Comparison of ENCODE assay signal across 1 cellular context in the genomic region with DNA sequence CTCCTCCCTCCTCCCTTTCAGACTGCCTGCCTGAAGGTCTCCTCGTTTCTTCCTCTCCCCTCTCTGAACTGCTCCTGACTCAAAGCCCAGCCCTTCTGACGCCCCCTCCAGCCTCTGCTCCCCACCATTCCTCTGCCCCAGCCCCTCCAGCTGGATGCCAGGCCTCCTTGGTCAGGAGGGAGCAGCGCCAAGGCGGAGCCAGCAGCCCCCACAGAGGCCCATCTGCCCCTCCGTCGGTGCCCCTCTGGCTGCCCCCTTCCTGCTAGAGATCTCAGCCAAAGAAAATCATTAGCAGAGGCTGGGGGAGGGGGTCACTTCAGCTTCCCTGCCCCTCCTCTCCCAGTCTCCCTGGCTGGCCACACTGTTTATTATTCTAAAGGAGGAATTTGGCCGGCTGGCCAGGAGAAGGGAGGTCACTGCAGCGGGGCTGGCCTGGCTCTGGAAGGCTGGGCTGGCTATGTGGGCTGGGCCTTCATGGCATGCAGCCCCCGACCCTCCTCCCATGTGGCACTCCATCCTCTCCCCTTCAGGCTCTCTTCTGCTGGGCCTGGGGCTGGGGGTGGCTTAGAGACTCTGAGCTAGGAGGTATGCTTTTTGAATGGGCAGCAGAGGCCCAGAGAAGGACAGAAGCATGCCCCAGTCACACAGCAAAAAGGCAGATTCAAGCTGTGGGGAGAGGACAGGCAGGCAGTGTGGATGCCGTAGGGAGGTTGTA.
TF ChIP-seq lines count a peak whose summit lies in the region.

No MANE protein-coding gene starts in this region.

TF ChIP-seq in HepG2, 621 proteins besides CTCF, POLR2A, EP300 and RAD21 (continued from another document and continues in another):
- TF ChIP-seq, protein P1, sequence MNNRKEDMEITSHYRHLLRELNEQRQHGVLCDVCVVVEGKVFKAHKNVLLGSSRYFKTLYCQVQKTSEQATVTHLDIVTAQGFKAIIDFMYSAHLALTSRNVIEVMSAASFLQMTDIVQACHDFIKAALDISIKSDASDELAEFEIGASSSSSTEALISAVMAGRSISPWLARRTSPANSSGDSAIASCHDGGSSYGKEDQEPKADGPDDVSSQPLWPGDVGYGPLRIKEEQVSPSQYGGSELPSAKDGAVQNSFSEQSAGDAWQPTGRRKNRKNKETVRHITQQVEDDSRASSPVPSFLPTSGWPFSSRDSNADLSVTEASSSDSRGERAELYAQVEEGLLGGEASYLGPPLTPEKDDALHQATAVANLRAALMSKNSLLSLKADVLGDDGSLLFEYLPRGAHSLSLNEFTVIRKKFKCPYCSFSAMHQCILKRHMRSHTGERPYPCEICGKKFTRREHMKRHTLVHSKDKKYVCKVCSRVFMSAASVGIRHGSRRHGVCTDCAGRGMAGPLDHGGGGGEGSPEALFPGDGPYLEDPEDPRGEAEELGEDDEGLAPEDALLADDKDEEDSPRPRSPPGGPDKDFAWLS (CRISPR knock-in tag; IDR thresholded peaks at IDR 0.05; ENCODE audit: borderline replicate concordance): no peak
- TF ChIP-seq ZFP36L2 (CRISPR knock-in tag; IDR thresholded peaks at IDR 0.05): no peak
- TF ChIP-seq SRSF1 (optimal IDR thresholded peaks at IDR 0.05; ENCODE audit: low read depth, low read length): peak; percentile 48
- TF ChIP-seq MLLT10 (CRISPR knock-in tag; IDR thresholded peaks at IDR 0.05): no peak
- TF ChIP-seq, protein P2, sequence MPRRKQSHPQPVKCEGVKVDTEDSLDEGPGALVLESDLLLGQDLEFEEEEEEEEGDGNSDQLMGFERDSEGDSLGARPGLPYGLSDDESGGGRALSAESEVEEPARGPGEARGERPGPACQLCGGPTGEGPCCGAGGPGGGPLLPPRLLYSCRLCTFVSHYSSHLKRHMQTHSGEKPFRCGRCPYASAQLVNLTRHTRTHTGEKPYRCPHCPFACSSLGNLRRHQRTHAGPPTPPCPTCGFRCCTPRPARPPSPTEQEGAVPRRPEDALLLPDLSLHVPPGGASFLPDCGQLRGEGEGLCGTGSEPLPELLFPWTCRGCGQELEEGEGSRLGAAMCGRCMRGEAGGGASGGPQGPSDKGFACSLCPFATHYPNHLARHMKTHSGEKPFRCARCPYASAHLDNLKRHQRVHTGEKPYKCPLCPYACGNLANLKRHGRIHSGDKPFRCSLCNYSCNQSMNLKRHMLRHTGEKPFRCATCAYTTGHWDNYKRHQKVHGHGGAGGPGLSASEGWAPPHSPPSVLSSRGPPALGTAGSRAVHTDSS (CRISPR knock-in tag; conservative IDR thresholded peaks at IDR 0.05): no peak
- TF ChIP-seq, protein P3, sequence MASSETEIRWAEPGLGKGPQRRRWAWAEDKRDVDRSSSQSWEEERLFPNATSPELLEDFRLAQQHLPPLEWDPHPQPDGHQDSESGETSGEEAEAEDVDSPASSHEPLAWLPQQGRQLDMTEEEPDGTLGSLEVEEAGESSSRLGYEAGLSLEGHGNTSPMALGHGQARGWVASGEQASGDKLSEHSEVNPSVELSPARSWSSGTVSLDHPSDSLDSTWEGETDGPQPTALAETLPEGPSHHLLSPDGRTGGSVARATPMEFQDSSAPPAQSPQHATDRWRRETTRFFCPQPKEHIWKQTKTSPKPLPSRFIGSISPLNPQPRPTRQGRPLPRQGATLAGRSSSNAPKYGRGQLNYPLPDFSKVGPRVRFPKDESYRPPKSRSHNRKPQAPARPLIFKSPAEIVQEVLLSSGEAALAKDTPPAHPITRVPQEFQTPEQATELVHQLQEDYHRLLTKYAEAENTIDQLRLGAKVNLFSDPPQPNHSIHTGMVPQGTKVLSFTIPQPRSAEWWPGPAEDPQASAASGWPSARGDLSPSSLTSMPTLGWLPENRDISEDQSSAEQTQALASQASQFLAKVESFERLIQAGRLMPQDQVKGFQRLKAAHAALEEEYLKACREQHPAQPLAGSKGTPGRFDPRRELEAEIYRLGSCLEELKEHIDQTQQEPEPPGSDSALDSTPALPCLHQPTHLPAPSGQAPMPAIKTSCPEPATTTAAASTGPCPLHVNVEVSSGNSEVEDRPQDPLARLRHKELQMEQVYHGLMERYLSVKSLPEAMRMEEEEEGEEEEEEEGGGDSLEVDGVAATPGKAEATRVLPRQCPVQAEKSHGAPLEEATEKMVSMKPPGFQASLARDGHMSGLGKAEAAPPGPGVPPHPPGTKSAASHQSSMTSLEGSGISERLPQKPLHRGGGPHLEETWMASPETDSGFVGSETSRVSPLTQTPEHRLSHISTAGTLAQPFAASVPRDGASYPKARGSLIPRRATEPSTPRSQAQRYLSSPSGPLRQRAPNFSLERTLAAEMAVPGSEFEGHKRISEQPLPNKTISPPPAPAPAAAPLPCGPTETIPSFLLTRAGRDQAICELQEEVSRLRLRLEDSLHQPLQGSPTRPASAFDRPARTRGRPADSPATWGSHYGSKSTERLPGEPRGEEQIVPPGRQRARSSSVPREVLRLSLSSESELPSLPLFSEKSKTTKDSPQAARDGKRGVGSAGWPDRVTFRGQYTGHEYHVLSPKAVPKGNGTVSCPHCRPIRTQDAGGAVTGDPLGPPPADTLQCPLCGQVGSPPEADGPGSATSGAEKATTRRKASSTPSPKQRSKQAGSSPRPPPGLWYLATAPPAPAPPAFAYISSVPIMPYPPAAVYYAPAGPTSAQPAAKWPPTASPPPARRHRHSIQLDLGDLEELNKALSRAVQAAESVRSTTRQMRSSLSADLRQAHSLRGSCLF (CRISPR knock-in tag; IDR thresholded peaks at IDR 0.05; ENCODE audit: borderline replicate concordance): no peak
- no peak for TF ChIP-seq FOXM1 (CRISPR knock-in tag; IDR thresholded peaks at IDR 0.05)
- TF ChIP-seq ATF7-NPFF (CRISPR knock-in tag; IDR thresholded peaks at IDR 0.05; ENCODE audit: low read depth): no peak; the same call in 1 of the 2 replicates
- TF ChIP-seq ZNF644 (CRISPR knock-in tag; IDR thresholded peaks at IDR 0.05; ENCODE audit: low read depth): no peak
- TF ChIP-seq, protein P4, sequence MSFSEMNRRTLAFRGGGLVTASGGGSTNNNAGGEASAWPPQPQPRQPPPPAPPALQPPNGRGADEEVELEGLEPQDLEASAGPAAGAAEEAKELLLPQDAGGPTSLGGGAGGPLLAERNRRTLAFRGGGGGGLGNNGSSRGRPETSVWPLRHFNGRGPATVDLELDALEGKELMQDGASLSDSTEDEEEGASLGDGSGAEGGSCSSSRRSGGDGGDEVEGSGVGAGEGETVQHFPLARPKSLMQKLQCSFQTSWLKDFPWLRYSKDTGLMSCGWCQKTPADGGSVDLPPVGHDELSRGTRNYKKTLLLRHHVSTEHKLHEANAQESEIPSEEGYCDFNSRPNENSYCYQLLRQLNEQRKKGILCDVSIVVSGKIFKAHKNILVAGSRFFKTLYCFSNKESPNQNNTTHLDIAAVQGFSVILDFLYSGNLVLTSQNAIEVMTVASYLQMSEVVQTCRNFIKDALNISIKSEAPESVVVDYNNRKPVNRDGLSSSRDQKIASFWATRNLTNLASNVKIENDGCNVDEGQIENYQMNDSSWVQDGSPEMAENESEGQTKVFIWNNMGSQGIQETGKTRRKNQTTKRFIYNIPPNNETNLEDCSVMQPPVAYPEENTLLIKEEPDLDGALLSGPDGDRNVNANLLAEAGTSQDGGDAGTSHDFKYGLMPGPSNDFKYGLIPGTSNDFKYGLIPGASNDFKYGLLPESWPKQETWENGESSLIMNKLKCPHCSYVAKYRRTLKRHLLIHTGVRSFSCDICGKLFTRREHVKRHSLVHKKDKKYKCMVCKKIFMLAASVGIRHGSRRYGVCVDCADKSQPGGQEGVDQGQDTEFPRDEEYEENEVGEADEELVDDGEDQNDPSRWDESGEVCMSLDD (CRISPR knock-in tag; IDR thresholded peaks at IDR 0.05; ENCODE audit: borderline replicate concordance): no peak
- TF ChIP-seq, protein P5, sequence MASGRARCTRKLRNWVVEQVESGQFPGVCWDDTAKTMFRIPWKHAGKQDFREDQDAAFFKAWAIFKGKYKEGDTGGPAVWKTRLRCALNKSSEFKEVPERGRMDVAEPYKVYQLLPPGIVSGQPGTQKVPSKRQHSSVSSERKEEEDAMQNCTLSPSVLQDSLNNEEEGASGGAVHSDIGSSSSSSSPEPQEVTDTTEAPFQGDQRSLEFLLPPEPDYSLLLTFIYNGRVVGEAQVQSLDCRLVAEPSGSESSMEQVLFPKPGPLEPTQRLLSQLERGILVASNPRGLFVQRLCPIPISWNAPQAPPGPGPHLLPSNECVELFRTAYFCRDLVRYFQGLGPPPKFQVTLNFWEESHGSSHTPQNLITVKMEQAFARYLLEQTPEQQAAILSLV (CRISPR knock-in tag; IDR thresholded peaks at IDR 0.05; ENCODE audit: borderline replicate concordance): no peak
- no peak for TF ChIP-seq SP1 (IDR thresholded peaks at IDR 0.05)
- no peak for TF ChIP-seq SP1 (CRISPR knock-in tag; IDR thresholded peaks at IDR 0.05)
- TF ChIP-seq BRCA1 (CRISPR knock-in tag; IDR thresholded peaks at IDR 0.05): no peak
- TF ChIP-seq ZNF83 (CRISPR knock-in tag; IDR thresholded peaks at IDR 0.05; ENCODE audit: borderline replicate concordance): no peak; the same call in 1 of the 2 replicates
- TF ChIP-seq, protein P6, sequence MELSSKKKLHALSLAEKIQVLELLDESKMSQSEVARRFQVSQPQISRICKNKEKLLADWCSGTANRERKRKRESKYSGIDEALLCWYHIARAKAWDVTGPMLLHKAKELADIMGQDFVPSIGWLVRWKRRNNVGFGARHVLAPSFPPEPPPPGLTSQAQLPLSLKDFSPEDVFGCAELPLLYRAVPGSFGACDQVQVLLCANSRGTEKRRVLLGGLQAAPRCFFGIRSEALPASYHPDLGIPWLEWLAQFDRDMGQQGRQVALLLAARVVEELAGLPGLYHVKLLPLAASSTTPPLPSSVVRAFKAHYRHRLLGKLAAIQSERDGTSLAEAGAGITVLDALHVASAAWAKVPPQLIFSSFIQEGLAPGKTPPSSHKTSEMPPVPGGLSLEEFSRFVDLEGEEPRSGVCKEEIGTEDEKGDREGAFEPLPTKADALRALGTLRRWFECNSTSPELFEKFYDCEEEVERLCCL (CRISPR knock-in tag; IDR thresholded peaks at IDR 0.05; ENCODE audit: borderline replicate concordance): no peak
- TF ChIP-seq, protein P7, sequence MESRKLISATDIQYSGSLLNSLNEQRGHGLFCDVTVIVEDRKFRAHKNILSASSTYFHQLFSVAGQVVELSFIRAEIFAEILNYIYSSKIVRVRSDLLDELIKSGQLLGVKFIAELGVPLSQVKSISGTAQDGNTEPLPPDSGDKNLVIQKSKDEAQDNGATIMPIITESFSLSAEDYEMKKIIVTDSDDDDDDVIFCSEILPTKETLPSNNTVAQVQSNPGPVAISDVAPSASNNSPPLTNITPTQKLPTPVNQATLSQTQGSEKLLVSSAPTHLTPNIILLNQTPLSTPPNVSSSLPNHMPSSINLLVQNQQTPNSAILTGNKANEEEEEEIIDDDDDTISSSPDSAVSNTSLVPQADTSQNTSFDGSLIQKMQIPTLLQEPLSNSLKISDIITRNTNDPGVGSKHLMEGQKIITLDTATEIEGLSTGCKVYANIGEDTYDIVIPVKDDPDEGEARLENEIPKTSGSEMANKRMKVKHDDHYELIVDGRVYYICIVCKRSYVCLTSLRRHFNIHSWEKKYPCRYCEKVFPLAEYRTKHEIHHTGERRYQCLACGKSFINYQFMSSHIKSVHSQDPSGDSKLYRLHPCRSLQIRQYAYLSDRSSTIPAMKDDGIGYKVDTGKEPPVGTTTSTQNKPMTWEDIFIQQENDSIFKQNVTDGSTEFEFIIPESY (CRISPR knock-in tag; IDR thresholded peaks at IDR 0.05): no peak
- TF ChIP-seq ISL2 (CRISPR knock-in tag; IDR thresholded peaks at IDR 0.05): no peak
- TF ChIP-seq ZNF30 (CRISPR knock-in tag; IDR thresholded peaks at IDR 0.05): 0 out of 2 replicates have a peak, but pooled peaks have one; percentile 40
- TF ChIP-seq, protein P8, sequence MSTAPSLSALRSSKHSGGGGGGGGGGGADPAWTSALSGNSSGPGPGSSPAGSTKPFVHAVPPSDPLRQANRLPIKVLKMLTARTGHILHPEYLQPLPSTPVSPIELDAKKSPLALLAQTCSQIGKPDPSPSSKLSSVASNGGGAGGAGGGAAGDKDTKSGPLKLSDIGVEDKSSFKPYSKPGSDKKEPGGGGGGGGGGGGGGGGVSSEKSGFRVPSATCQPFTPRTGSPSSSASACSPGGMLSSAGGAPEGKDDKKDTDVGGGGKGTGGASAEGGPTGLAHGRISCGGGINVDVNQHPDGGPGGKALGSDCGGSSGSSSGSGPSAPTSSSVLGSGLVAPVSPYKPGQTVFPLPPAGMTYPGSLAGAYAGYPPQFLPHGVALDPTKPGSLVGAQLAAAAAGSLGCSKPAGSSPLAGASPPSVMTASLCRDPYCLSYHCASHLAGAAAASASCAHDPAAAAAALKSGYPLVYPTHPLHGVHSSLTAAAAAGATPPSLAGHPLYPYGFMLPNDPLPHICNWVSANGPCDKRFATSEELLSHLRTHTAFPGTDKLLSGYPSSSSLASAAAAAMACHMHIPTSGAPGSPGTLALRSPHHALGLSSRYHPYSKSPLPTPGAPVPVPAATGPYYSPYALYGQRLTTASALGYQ (CRISPR knock-in tag; IDR thresholded peaks at IDR 0.05): no peak
- no peak for TF ChIP-seq RARG (CRISPR knock-in tag; IDR thresholded peaks at IDR 0.05; ENCODE audit: low read depth)
- no peak for TF ChIP-seq EEA1 (CRISPR knock-in tag; IDR thresholded peaks at IDR 0.05; ENCODE audit: borderline replicate concordance)
- TF ChIP-seq ZFY (CRISPR knock-in tag; IDR thresholded peaks at IDR 0.05): peak; percentile 35
- TF ChIP-seq, protein P9, sequence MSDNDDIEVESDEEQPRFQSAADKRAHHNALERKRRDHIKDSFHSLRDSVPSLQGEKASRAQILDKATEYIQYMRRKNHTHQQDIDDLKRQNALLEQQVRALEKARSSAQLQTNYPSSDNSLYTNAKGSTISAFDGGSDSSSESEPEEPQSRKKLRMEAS (IDR thresholded peaks at IDR 0.05): no peak
- TF ChIP-seq, protein P10, sequence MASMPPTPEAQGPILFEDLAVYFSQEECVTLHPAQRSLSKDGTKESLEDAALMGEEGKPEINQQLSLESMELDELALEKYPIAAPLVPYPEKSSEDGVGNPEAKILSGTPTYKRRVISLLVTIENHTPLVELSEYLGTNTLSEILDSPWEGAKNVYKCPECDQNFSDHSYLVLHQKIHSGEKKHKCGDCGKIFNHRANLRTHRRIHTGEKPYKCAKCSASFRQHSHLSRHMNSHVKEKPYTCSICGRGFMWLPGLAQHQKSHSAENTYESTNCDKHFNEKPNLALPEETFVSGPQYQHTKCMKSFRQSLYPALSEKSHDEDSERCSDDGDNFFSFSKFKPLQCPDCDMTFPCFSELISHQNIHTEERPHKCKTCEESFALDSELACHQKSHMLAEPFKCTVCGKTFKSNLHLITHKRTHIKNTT (CRISPR knock-in tag; IDR thresholded peaks at IDR 0.05): no peak
